Comparison of ENCODE assay signal across 1 cellular context in the genomic region with DNA sequence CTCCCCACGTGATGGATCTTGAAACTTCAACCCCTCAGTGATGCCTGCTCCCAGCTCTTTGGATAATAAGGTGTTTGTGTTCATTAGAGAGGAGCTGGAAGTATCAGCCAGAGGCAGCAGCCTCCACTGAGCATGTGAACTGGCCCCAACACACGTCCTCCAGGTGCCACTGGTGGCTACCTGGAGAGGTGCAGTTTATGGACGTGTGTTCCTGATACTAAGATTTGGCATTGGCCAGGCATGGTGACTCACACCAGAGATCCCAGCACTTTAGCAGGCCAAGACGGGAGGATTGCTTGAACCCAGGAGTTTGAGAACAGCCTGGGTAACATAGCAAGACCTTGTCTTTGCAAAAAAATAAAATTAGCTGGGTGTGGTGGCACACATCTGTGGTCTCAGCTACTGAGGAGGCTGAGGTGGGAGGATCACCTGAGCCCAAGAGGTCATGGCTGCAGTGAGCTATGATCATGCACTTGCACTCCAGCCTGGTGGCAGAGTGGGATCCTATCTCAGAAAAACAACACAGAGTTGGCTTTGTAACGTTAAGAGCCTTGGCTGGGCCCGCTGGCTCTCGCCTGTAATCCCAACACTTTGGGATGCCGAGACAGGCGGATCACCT.
TF ChIP-seq lines count a peak whose summit lies in the region.

No MANE protein-coding gene starts in this region.

TF ChIP-seq in WTC11, 78 proteins besides CTCF, POLR2A, EP300 and RAD21 (continued from another document):
- TF ChIP-seq, protein P1, sequence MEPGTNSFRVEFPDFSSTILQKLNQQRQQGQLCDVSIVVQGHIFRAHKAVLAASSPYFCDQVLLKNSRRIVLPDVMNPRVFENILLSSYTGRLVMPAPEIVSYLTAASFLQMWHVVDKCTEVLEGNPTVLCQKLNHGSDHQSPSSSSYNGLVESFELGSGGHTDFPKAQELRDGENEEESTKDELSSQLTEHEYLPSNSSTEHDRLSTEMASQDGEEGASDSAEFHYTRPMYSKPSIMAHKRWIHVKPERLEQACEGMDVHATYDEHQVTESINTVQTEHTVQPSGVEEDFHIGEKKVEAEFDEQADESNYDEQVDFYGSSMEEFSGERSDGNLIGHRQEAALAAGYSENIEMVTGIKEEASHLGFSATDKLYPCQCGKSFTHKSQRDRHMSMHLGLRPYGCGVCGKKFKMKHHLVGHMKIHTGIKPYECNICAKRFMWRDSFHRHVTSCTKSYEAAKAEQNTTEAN (CRISPR knock-in tag; IDR thresholded peaks at IDR 0.05): no peak
- TF ChIP-seq JAZF1 (CRISPR knock-in tag; IDR thresholded peaks at IDR 0.05): no peak
- TF ChIP-seq NFYB (CRISPR knock-in tag; conservative IDR thresholded peaks at IDR 0.05; ENCODE audit: low read depth): no peak
- TF ChIP-seq, protein P2, sequence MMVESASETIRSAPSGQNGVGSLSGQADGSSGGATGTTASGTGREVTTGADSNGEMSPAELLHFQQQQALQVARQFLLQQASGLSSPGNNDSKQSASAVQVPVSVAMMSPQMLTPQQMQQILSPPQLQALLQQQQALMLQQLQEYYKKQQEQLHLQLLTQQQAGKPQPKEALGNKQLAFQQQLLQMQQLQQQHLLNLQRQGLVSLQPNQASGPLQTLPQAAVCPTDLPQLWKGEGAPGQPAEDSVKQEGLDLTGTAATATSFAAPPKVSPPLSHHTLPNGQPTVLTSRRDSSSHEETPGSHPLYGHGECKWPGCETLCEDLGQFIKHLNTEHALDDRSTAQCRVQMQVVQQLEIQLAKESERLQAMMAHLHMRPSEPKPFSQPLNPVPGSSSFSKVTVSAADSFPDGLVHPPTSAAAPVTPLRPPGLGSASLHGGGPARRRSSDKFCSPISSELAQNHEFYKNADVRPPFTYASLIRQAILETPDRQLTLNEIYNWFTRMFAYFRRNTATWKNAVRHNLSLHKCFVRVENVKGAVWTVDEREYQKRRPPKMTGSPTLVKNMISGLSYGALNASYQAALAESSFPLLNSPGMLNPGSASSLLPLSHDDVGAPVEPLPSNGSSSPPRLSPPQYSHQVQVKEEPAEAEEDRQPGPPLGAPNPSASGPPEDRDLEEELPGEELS (CRISPR knock-in tag; IDR thresholded peaks at IDR 0.05): no peak
- TF ChIP-seq TEAD1 (CRISPR knock-in tag; IDR thresholded peaks at IDR 0.05): no peak
- TF ChIP-seq ZBTB21 (CRISPR knock-in tag; IDR thresholded peaks at IDR 0.05; ENCODE audit: borderline replicate concordance): no peak
- TF ChIP-seq TEAD4 (CRISPR knock-in tag; IDR thresholded peaks at IDR 0.05): no peak
- no peak for TF ChIP-seq ZNF317 (CRISPR knock-in tag; IDR thresholded peaks at IDR 0.05; ENCODE audit: borderline replicate concordance, low read depth)
- no peak for TF ChIP-seq EMX1 (CRISPR knock-in tag; IDR thresholded peaks at IDR 0.05)
- TF ChIP-seq SP1 (CRISPR knock-in tag; conservative IDR thresholded peaks at IDR 0.05): no peak
- TF ChIP-seq, protein P3, sequence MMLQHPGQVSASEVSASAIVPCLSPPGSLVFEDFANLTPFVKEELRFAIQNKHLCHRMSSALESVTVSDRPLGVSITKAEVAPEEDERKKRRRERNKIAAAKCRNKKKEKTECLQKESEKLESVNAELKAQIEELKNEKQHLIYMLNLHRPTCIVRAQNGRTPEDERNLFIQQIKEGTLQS (CRISPR knock-in tag; conservative IDR thresholded peaks at IDR 0.05): no peak
- TF ChIP-seq MYBL2 (CRISPR knock-in tag; IDR thresholded peaks at IDR 0.05): no peak
